ENCODE assay signal across 8 cellular contexts in the genomic region with DNA sequence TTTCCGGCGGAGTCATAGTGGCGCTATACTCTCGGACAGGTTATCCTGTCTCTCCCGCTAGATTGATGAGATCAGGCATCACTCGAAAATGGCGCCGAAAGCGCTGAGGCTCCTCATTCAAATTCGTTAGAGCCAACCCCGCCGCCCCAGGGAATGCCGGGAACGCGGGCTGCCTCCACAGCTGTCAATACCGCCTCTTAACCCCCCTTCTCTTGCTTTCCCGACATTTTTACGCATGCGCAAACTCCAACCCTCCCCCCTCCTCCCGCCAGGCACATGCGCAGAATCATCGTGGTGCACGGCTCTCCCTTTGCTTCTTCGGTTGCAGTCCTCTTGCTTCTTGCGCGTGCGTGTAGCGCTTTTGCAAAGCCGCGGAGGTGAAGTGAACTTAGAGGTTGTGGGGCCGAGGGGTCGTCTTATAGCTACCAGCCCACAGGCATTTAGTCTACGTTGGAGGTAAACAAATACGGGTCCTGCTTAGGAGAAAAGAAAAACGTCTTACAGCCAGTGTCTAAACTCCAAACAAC.
DNase-seq lines count a peak whose midpoint lies in the region; ATAC-seq, FAIRE-seq and TF ChIP-seq lines count a peak whose summit lies in the region.

No MANE protein-coding gene starts in this region.

- H3K27ac ChIP-seq in cardiac muscle cell (peak overlapping the region; percentile 69), pancreas (peak overlapping the region; percentile 61 to 91 (median 74)), tibial artery (peak overlapping the region; percentile 96 to 98)

- DNase-seq in GM12891 (ENCODE audit: insufficient read length, low spot score), result peak; percentile 61
- DNase-seq in NCI-H1417 treated with DMSO at 0.1 percent for 48 hours (lab: John Stamatoyannopoulos, UW), result peak; percentile 100
- DNase-seq in SW 1271 (lab: John Stamatoyannopoulos, UW), result peak; percentile 96
- DNase-seq in adipocyte (ENCODE audit: low read depth), result peak; percentile 100
- DNase-seq in cardiac muscle cell (ENCODE audit: low read depth in 1 of 2, low spot score in 1 of 2), result peak; percentile 98 to 99
- DNase-seq in pancreas, result peak; percentile 96 to 99 (median 98)
- DNase-seq in tibial artery, result peak; percentile 98 to 99

- H3K36me3 ChIP-seq in adipocyte (ENCODE audit: control insufficient read depth, insufficient read depth, low read length, severe bottlenecking) (no peaks in the 10 kb centered on the region), cardiac muscle cell (no peaks in the 10 kb centered on the region), pancreas (no peaks in the 10 kb centered on the region), tibial artery (peaks cover 0 to 3% (median 0%) of the 10 kb centered on the region in 3 donors)

- peak; percentile 81 for ATAC-seq in HG02798 (IDR thresholded peaks at IDR 0.05; ENCODE audit: poor library complexity, unreplicated experiment)
- ATAC-seq in pancreas, result peak; percentile 82 to 92 (median 88)

- FAIRE-seq in GM12891 (lab: Jason Lieb, UNC) (peak; percentile 100), pancreas (lab: Jason Lieb, UNC) (peak; percentile 96)

- H3K4me3 ChIP-seq in adipocyte (ENCODE audit: low read length) (peak overlapping the region; percentile 89), cardiac muscle cell (peak overlapping the region; percentile 76), pancreas (peak overlapping the region; percentile 47 to 68 (median 50)), tibial artery (peak overlapping the region; percentile 86 to 95)

- intact Hi-C loops in pancreas (cut with DNase I), result no loop called here
- intact Hi-C loops in tibial artery (cut with DNase I; ENCODE audit: low total_unique reads), result loop anchor here (2.0 kb wide), 2 partner anchors 43 to 85 kb away; partner anchors contain the start of gene TRIM13

- no peaks in the 10 kb centered on the region for H3K27me3 ChIP-seq in adipocyte (replicated peaks; ENCODE audit: control insufficient read depth, insufficient read depth, low read length)
- H3K27me3 ChIP-seq in cardiac muscle cell, result no peaks in the 10 kb centered on the region
- peaks cover 0 to 3% (median under 1%) of the 10 kb centered on the region in 4 donors for H3K27me3 ChIP-seq in pancreas
- H3K27me3 ChIP-seq in tibial artery, result no peaks in the 10 kb centered on the region

- peak; percentile 71; the same call in 1 of the 2 replicates for TF ChIP-seq POLR2A in GM12891 (IDR thresholded peaks at IDR 0.05; ENCODE audit: low read depth, low read length)

- 0 to 1% methylated on average over 35 of the region's 35 CpGs for WGBS in pancreas, 2 donors

- H3K9me3 ChIP-seq in adipocyte (ENCODE audit: control insufficient read depth, low read length), result no peaks in the 10 kb centered on the region
- H3K9me3 ChIP-seq in cardiac muscle cell (ENCODE audit: low read depth), result no peaks in the 10 kb centered on the region
- no peaks in the 10 kb centered on the region for H3K9me3 ChIP-seq in pancreas
- no peaks in the 10 kb centered on the region for H3K9me3 ChIP-seq in tibial artery

- TF ChIP-seq CTCF in cardiac muscle cell (IDR thresholded peaks at IDR 0.05; ENCODE audit: low read depth, low read length) (no peak), pancreas (IDR thresholded peaks at IDR 0.05) (no peak), tibial artery (IDR thresholded peaks at IDR 0.05) (no peak)

- H3K9ac ChIP-seq in adipocyte (ENCODE audit: low read length), result peak overlapping the region; percentile 87

- H3K4me1 ChIP-seq in adipocyte (ENCODE audit: control insufficient read depth, insufficient read depth, low read length), result peaks cover 34% of the 10 kb centered on the region
- peaks cover 3% of the 10 kb centered on the region for H3K4me1 ChIP-seq in cardiac muscle cell (ENCODE audit: low read depth)
- peaks cover 4 to 10% (median 6%) of the 10 kb centered on the region in 3 donors for H3K4me1 ChIP-seq in pancreas
- peaks cover 0 to 20% (median 7%) of the 10 kb centered on the region in 4 donors for H3K4me1 ChIP-seq in tibial artery

TF ChIP-seq in GM12891, 5 proteins besides CTCF, POLR2A, EP300 and RAD21:
- TF ChIP-seq POU2F2 (IDR thresholded peaks at IDR 0.05; ENCODE audit: low read depth, low read length) (peak; percentile 16; the same call in 1 of the 2 replicates), PAX5 (IDR thresholded peaks at IDR 0.05; ENCODE audit: insufficient read depth, low read length, severe bottlenecking) (no peak), POLR2AphosphoS5 (IDR thresholded peaks at IDR 0.05; ENCODE audit: low read depth, low read length) (0 out of 2 replicates have a peak, but pooled peaks have one; percentile 46), TAF1 (IDR thresholded peaks at IDR 0.05; ENCODE audit: low read depth, low read length) (peak; percentile 42; the same call in 1 of the 2 replicates)

Comparison
In these comparisons a context has a peak if more than half of its experiments do, and no peak if none do; other contexts are left out.
1. Peak in every context shown above with its lines: DNase-seq, ATAC-seq, H3K4me3 ChIP-seq and H3K27ac ChIP-seq.